15 cellular contexts compared by ENCODE assay signal in the genomic region with DNA sequence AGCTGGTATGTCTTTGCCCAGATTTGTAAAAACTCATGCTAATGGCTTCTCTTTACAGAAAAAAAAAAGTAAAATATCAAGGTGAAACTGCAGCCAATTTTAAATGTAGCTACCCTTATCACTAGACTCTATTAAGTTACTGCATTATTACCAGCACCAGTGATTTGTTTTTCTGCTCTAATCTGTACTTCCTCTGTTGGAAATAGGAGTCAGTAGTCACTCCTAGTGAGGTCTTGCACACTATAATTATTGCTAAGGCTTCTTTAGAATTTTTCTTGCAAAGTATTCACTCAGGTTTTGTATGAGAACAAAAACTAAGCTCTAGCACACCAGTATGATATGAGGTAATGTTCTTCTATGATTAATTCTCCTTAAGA.
DNase-seq lines count a peak whose midpoint lies in the region; TF ChIP-seq lines count a peak whose summit lies in the region.
"Had no signal": no experiment of that assay in that cellular context is flagged by ENCODE, and none has a peak within 500 bp of the region (broad histone marks: within the 10 kb centered on the region; RNA-seq: fewer than 3 reads in every experiment).

No MANE protein-coding gene starts in this region.

- H3K27ac ChIP-seq in mammary epithelial cell (ENCODE audit: insufficient read depth, low read depth, low read length) (no peak overlapping the region), breast epithelium (no peak overlapping the region), SK-N-SH (ENCODE audit: low read depth in 2 of 2, low read length in 1 of 2) (no peak overlapping the region; a peak in 1 of 4 replicates), mesodermal cell (ENCODE audit: low read depth, low read length, severe bottlenecking) (peak overlapping the region; percentile 3), spleen (peak overlapping the region in 5 of 8 donors; percentile 6 to 58 (median 35))
- H3K27ac ChIP-seq: 22Rv1; A549; BLaER1 treated with 17β-estradiol and CSF1 and Interleukin-3, amounts not matched to agents 10 nM and 100 nM; GM23248 had no signal

- H3K27me3 ChIP-seq in mammary epithelial cell (ENCODE audit: insufficient read depth, low read length) (no peaks in the 10 kb centered on the region), breast epithelium (no peaks in the 10 kb centered on the region), SK-N-SH (ENCODE audit: insufficient read depth) (no peaks in the 10 kb centered on the region), spleen (replicated peaks in 1 of 7) (no peaks in the 10 kb centered on the region), BE2C (no peaks in the 10 kb centered on the region)
- H3K27me3 ChIP-seq: BLaER1 treated with 17β-estradiol and CSF1 and Interleukin-3, amounts not matched to agents 10 nM and 100 nM had no signal

- no peak for TF ChIP-seq POLR2A in breast epithelium (IDR thresholded peaks at IDR 0.05)
- no peak for TF ChIP-seq POLR2A in spleen (IDR thresholded peaks at IDR 0.05)

- dilution Hi-C loops in mammary epithelial cell (cut with HindIII; ENCODE audit: low sequenced_read_pairs), result no loop called here

- H3K79me2 ChIP-seq in mammary epithelial cell (ENCODE audit: insufficient read depth, low read length) (no peaks in the 10 kb centered on the region), SK-N-SH (ENCODE audit: insufficient read depth) (no peaks in the 10 kb centered on the region)

- DNase-seq in mammary epithelial cell (no peak), breast epithelium (ENCODE audit: low spot score in 2 of 2) (no peak), SK-N-SH (no peak), spleen (no peak), islet precursor cell (no peak), NCI-H446 treated with DMSO at 0.1 percent for 48 hours (lab: John Stamatoyannopoulos, UW) (no peak), BE2C (no peak)
- DNase-seq: CD8-positive, alpha-beta T cell; COR-L47; GM23248 had no signal

- H3K9me2 ChIP-seq in SK-N-SH, result 0 out of 2 replicates have a peak, but pooled peaks cover 4% of the 10 kb centered on the region

- H3K4me1 ChIP-seq in mammary epithelial cell (ENCODE audit: insufficient read depth, low read length) (peaks cover 2% of the 10 kb centered on the region), breast epithelium (no peaks in the 10 kb centered on the region), SK-N-SH (ENCODE audit: control insufficient read depth in 1 of 2, insufficient read depth in 2 of 2, low read depth in 1 of 2, low read length in 1 of 2) (no peaks in the 10 kb centered on the region; a peak in 1 of 4 replicates), mesodermal cell (ENCODE audit: control insufficient read depth, insufficient read depth, low read length, poor library complexity, severe bottlenecking) (no peaks in the 10 kb centered on the region), spleen (no peaks in the 10 kb centered on the region), BE2C (no peaks in the 10 kb centered on the region)
- H3K4me1 ChIP-seq: A549; BLaER1 treated with 17β-estradiol and CSF1 and Interleukin-3, amounts not matched to agents 10 nM and 100 nM; HAP-1 had no signal

- TF ChIP-seq RAD21 in SK-N-SH (IDR thresholded peaks at IDR 0.05; ENCODE audit: low read length), result no peak

- no peak overlapping the region for H3K4me3 ChIP-seq in mammary epithelial cell (replicated peaks in 1 of 3; ENCODE audit: insufficient read depth in 1 of 3, low read depth in 2 of 3, low read length in 3 of 3)
- no peak overlapping the region for H3K4me3 ChIP-seq in breast epithelium
- H3K4me3 ChIP-seq in SK-N-SH (ENCODE audit: low read depth in 2 of 2, low read length in 1 of 2), result no peak overlapping the region
- H3K4me3 ChIP-seq in mesodermal cell (ENCODE audit: extremely low read depth, insufficient read depth, low read length, poor library complexity, severe bottlenecking), result no peak overlapping the region
- no peak overlapping the region for H3K4me3 ChIP-seq in spleen
- H3K4me3 ChIP-seq in BE2C (ENCODE audit: low read depth, low read length), result no peak overlapping the region
- H3K4me3 ChIP-seq: A549; BLaER1 treated with 17β-estradiol and CSF1 and Interleukin-3, amounts not matched to agents 10 nM and 100 nM; GM23248; HAP-1 had no signal

- TF ChIP-seq CTCF in mammary epithelial cell (conservative IDR thresholded peaks at IDR 0.05 in 1 of 2, IDR thresholded peaks at IDR 0.05 in 1 of 2; ENCODE audit: extremely low read depth in 1 of 2, insufficient read depth in 1 of 2, low read depth in 1 of 2, low read length in 2 of 2) (no peak), breast epithelium (IDR thresholded peaks at IDR 0.05) (no peak), SK-N-SH (IDR thresholded peaks at IDR 0.05) (no peak), spleen (IDR thresholded peaks at IDR 0.05 in 8 of 11, conservative IDR thresholded peaks at IDR 0.05 in 3 of 11) (no peak), BE2C (IDR thresholded peaks at IDR 0.05; ENCODE audit: low read depth, low read length) (no peak)

- CTCF ChIA-PET in mammary epithelial cell (lab: Charles Lee; ENCODE audit: low non-redundant PET) (no interaction called here), SK-N-SH (lab: Yijun Ruan, JAX) (interaction anchor here (0.6 to 1.1 kb wide), 2 partner anchors 13 to 16 kb away, joined by 3 to 5 read pairs; no protein-coding TSS in a partner anchor)

- peak overlapping the region; percentile 73 for H2AFZ ChIP-seq in mammary epithelial cell (ENCODE audit: low read depth, low read length)
- H2AFZ ChIP-seq in SK-N-SH (ENCODE audit: low read depth), result no peak overlapping the region
- H2AFZ ChIP-seq: GM23248 had no signal

- intact Hi-C loops in mammary epithelial cell (cut with micrococcal nuclease), result no loop called here
- intact Hi-C loops in breast epithelium (cut with DNase I; ENCODE audit: low total_unique reads), result no loop called here
- intact Hi-C loops in spleen (cut with DNase I; ENCODE audit: low total_unique reads), result no loop called here

- POLR2A ChIA-PET in SK-N-SH (lab: Yijun Ruan, JAX), result no interaction called here

- H4K20me1 ChIP-seq in mammary epithelial cell (ENCODE audit: insufficient read depth, low read length) (no peaks in the 10 kb centered on the region), SK-N-SH (ENCODE audit: insufficient read depth) (no peaks in the 10 kb centered on the region)
- H4K20me1 ChIP-seq: BLaER1 treated with 17β-estradiol and CSF1 and Interleukin-3, amounts not matched to agents 10 nM and 100 nM had no signal

- no peaks in the 10 kb centered on the region for H3K9me3 ChIP-seq in mammary epithelial cell (replicated peaks; ENCODE audit: insufficient read depth, low read length)
- H3K9me3 ChIP-seq in breast epithelium, result no peaks in the 10 kb centered on the region
- peaks cover 10% of the 10 kb centered on the region; the same call in 1 of the 2 replicates for H3K9me3 ChIP-seq in SK-N-SH
- no peaks in the 10 kb centered on the region for H3K9me3 ChIP-seq in mesodermal cell (ENCODE audit: control insufficient read depth, low read length)
- peaks cover 0 to 14% (median 3%) of the 10 kb centered on the region in 8 donors for H3K9me3 ChIP-seq in spleen
- H3K9me3 ChIP-seq in BE2C, result no peaks in the 10 kb centered on the region
- H3K9me3 ChIP-seq: A549, HAP-1 had no signal

- BruUV-seq in mammary epithelial cell (replicated peaks; lab: Mats Ljungman, UMichigan), result no TSS peak

- H3F3A ChIP-seq in SK-N-SH (replicated peaks; ENCODE audit: insufficient read depth), result no peaks in the 10 kb centered on the region

- H3K36me3 ChIP-seq in mammary epithelial cell (ENCODE audit: insufficient read depth, low read length) (no peaks in the 10 kb centered on the region), breast epithelium (no peaks in the 10 kb centered on the region), SK-N-SH (replicated peaks in 1 of 2; ENCODE audit: control insufficient read depth in 1 of 2, insufficient read depth in 2 of 2, low read length in 1 of 2) (no peaks in the 10 kb centered on the region), mesodermal cell (ENCODE audit: control insufficient read depth, insufficient read depth, low read length) (no peaks in the 10 kb centered on the region), spleen (no peaks in the 10 kb centered on the region), BE2C (no peaks in the 10 kb centered on the region)
- H3K36me3 ChIP-seq: BLaER1 treated with 17β-estradiol and CSF1 and Interleukin-3, amounts not matched to agents 10 nM and 100 nM; HAP-1 had no signal

- in situ Hi-C loops in mammary epithelial cell (cut with MboI; ENCODE audit: low sequenced_read_pairs in 2 of 2), result no loop called here

- H3K4me2 ChIP-seq in mammary epithelial cell (ENCODE audit: insufficient read depth, low read depth, low read length) (peak overlapping the region; percentile 38), SK-N-SH (no peak overlapping the region)
- H3K4me2 ChIP-seq: A549; BLaER1 treated with 17β-estradiol and CSF1 and Interleukin-3, amounts not matched to agents 10 nM and 100 nM had no signal

- no peak for TF ChIP-seq EP300 in SK-N-SH (IDR thresholded peaks at IDR 0.05; ENCODE audit: borderline replicate concordance in 1 of 2, low read depth in 1 of 2, low read length in 1 of 2)

- H3K9ac ChIP-seq in mammary epithelial cell (ENCODE audit: insufficient read depth, low read length) (no peak overlapping the region), SK-N-SH (no peak overlapping the region)
- H3K9ac ChIP-seq: BLaER1 treated with 17β-estradiol and CSF1 and Interleukin-3, amounts not matched to agents 10 nM and 100 nM; GM23248 had no signal

TF ChIP-seq in SK-N-SH, 30 proteins besides CTCF, POLR2A, EP300 and RAD21:
- TF ChIP-seq GATA2 (CRISPR knock-in tag; IDR thresholded peaks at IDR 0.05) (0 out of 2 replicates have a peak, but pooled peaks have one; percentile 15), TCF12 (IDR thresholded peaks at IDR 0.05) (no peak), RCOR1 (IDR thresholded peaks at IDR 0.05; ENCODE audit: low read length) (no peak), SIN3A (IDR thresholded peaks at IDR 0.05; ENCODE audit: borderline replicate concordance, low read depth, low read length) (no peak), MXI1 (IDR thresholded peaks at IDR 0.05; ENCODE audit: low read depth, low read length) (no peak), RXRA (IDR thresholded peaks at IDR 0.05; ENCODE audit: borderline replicate concordance, low read depth) (no peak)
- TF ChIP-seq, protein P1, sequence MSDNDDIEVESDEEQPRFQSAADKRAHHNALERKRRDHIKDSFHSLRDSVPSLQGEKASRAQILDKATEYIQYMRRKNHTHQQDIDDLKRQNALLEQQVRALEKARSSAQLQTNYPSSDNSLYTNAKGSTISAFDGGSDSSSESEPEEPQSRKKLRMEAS (IDR thresholded peaks at IDR 0.05; ENCODE audit: low read depth), result no peak

Comparison
In these comparisons a context has a peak if more than half of its experiments do, and no peak if none do; other contexts are left out.
1. H3K27ac ChIP-seq: peak in mesodermal cell (single experiment) and spleen (5 of 8); none in mammary epithelial cell (single experiment), breast epithelium (0 of 2) and SK-N-SH (0 of 2).